In the genomic region with DNA sequence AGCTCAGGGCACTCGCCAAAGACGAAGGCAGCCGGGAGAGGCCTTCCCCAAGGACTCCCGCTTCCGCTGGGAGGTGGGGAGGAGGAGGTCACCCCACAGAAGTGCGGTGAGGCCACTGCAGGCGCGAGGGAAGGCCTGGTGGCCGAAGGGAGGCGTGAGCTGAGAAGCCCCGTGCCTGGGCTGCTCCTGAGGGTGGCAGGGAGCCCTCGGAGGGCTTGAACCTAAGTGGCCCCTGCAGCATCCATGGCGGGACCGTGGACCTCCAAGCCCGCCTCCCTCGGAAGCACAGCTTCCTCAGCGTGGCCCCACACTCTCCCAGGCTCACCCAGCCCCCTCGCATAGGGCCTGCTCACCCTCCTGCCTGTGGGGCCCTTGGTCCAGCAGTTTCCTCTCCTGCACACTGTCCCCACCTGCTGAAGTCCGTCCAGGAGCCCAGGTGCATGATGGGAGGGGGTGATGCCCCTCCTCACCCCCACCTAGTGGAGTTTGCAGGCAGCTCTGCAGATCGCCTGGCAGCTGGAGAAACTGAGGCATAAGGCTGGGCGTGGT, we compare ENCODE assay signal across 19 cellular contexts. TPM values are rescaled to one million over a fixed set of nuclear protein-coding genes. Genes with fewer than 3 reads are reported as not detected.
"Had no signal": no experiment of that assay in that cellular context is flagged by ENCODE, and none has a peak within 500 bp of the region (broad histone marks: within the 10 kb centered on the region; RNA-seq: fewer than 3 reads in every experiment).

No MANE protein-coding gene starts in this region.

- DNase-seq: activated CD4-positive, alpha-beta T cell treated with anti-CD3 and anti-CD28 coated beads, Interleukin-2, amount 50 U/mL, for 4 hours; activated naive CD4-positive, alpha-beta T cell; activated naive CD8-positive, alpha-beta T cell treated with anti-CD3 and anti-CD28 coated beads, Interleukin-2, amount 10 ng/mL, durations not matched to agents 7 days and 5 days; activated T-cell treated with anti-CD3 and anti-CD28 coated beads for 4 hours; anterior cingulate cortex; brain microvascular endothelial cell; effector CD8-positive, alpha-beta T cell; esophagus squamous epithelium; hypothalamus; kidney; left lung; mucosa of descending colon; naive thymus-derived CD4-positive, alpha-beta T cell; stimulated activated CD4-positive, alpha-beta T cell treated with anti-CD3 and anti-CD28 coated beads, Interleukin-1b, Interleukin-23, amount 100 ng/mL, for 48 hours; stimulated activated naive CD8-positive, alpha-beta T cell treated with anti-CD3 and anti-CD28 coated beads, Interleukin-15, amount 100 ng/mL, for 72 hours; upper lobe of right lung had no signal

- H3K9me3 ChIP-seq: esophagus squamous epithelium, left lung, mucosa of descending colon, neutrophil, upper lobe of right lung had no signal

- H3K36me3 ChIP-seq: brain microvascular endothelial cell, esophagus squamous epithelium, left lung, neutrophil, upper lobe of right lung had no signal

- H3K4me1 ChIP-seq: upper lobe of right lung had no signal

- H3K4me3 ChIP-seq: esophagus squamous epithelium, left lung, mucosa of descending colon, upper lobe of right lung had no signal

- H3K27ac ChIP-seq: brain microvascular endothelial cell, esophagus squamous epithelium, left lung, neutrophil, upper lobe of right lung had no signal

RNA-seq across cellular contexts. Expression of a gene that starts 25.9 kb away (rescaled TPM):
- total RNA-seq: activated naive CD8-positive, alpha-beta T cell treated with anti-CD3 and anti-CD28 coated beads, Interleukin-2, amount 10 ng/mL, durations not matched to agents 7 days and 5 days; esophagus squamous epithelium; fibroblast of villous mesenchyme; kidney; naive thymus-derived CD4-positive, alpha-beta T cell; upper lobe of right lung had no signal
- polyA plus RNA-seq: mammary epithelial cell; naive thymus-derived CD4-positive, alpha-beta T cell had no signal
